Comparison of ENCODE assay signal across 10 cellular contexts in the genomic region with DNA sequence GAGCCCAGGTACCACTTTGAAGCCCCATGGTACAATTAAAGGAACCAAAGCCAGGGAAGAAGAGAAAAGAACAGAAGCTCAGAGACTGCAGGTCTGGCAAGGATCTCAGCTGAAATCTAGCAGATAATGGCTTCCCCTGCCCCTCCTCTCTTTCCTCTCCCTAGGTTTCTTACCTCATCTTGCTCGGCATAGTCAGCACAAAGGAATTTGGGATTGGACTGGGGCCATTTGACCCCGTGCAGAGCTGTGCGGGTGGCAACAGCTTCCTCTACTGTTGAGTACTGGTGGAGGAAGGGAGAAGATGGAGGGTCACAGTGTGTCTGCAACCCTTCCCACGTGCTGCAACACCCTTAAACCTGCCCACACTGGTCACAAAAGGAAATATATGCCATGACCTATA. TPM values are rescaled to one million over a fixed set of nuclear protein-coding genes. Genes with fewer than 3 reads are reported as not detected.
DNase-seq lines count a peak whose midpoint lies in the region; ATAC-seq and TF ChIP-seq lines count a peak whose summit lies in the region.
"Had no signal": no experiment of that assay in that cellular context is flagged by ENCODE, and none has a peak within 500 bp of the region (broad histone marks: within the 10 kb centered on the region; RNA-seq: fewer than 3 reads in every experiment).

No MANE protein-coding gene starts in this region.

- H3K27me3 Mint-ChIP-seq in osteocyte (ENCODE audit: unreplicated experiment), result no peaks in the 10 kb centered on the region

- peaks cover 37% of the 10 kb centered on the region for H3K36me3 Mint-ChIP-seq in osteocyte (ENCODE audit: unreplicated experiment)

- no peak for TF ChIP-seq POLR2A in Peyer's patch (IDR thresholded peaks at IDR 0.05)

- H3K4me3 ChIP-seq in AG10803 (ENCODE audit: low read length), result no peak overlapping the region
- no peak overlapping the region for H3K4me3 ChIP-seq in Peyer's patch
- H3K4me3 ChIP-seq in fibroblast of mammary gland (ENCODE audit: control insufficient read depth, low read depth, low read length), result no peak overlapping the region
- no peak overlapping the region for H3K4me3 ChIP-seq in WERI-Rb-1 (ENCODE audit: low read depth, low read length)

- H3K9me3 Mint-ChIP-seq in osteocyte (ENCODE audit: unreplicated experiment), result no peaks in the 10 kb centered on the region

- H3K4me1 ChIP-seq in Peyer's patch, result peaks cover 0 to 3% (median 2%) of the 10 kb centered on the region in 4 donors

- DNase-seq in AG10803 (ENCODE audit: low read depth) (peak; percentile 90), Peyer's patch (peak in 2 of 3 donors; percentile 36 to 66), fibroblast of mammary gland (ENCODE audit: low read depth) (peak; percentile 94), osteocyte (ENCODE audit: extremely low spot score, unreplicated experiment) (no peak), activated gamma-delta T cell treated with Interleukin-2 at 50 U/mL for 16 hours (no peak), WERI-Rb-1 (no peak), Ammon's horn (ENCODE audit: low spot score) (no peak)
- DNase-seq: DND-41, NCI-H69 had no signal

- no peaks in the 10 kb centered on the region for H3K9me3 ChIP-seq in Peyer's patch
- H3K9me3 ChIP-seq in WERI-Rb-1 (ENCODE audit: severe bottlenecking), result no peaks in the 10 kb centered on the region

- peaks cover 35% of the 10 kb centered on the region for H3K4me1 Mint-ChIP-seq in osteocyte (ENCODE audit: unreplicated experiment)

- H3K36me3 ChIP-seq in Peyer's patch (peaks cover 0 to 84% (median 10%) of the 10 kb centered on the region in 3 donors), WERI-Rb-1 (peaks cover 77% of the 10 kb centered on the region)

- H3K27me3 ChIP-seq in Peyer's patch (no peaks in the 10 kb centered on the region), WERI-Rb-1 (ENCODE audit: insufficient read depth, low read depth, severe bottlenecking) (no peaks in the 10 kb centered on the region)

- no peak for ATAC-seq in GM19467 (IDR thresholded peaks at IDR 0.05; ENCODE audit: unreplicated experiment)

- peak overlapping the region; percentile 70 for H3K27ac Mint-ChIP-seq in osteocyte (ENCODE audit: unreplicated experiment)

- peak overlapping the region; percentile 18 for H3K4me3 Mint-ChIP-seq in osteocyte (ENCODE audit: unreplicated experiment)

- TF ChIP-seq CTCF in AG10803 (conservative IDR thresholded peaks at IDR 0.05; ENCODE audit: low read length) (peak; percentile 16; the same call in 1 of the 2 replicates), Peyer's patch (IDR thresholded peaks at IDR 0.05) (no peak), fibroblast of mammary gland (conservative IDR thresholded peaks at IDR 0.05; ENCODE audit: control insufficient read depth, insufficient read depth, low read depth, low read length) (no peak), osteocyte (IDR thresholded peaks at IDR 0.05) (no peak), WERI-Rb-1 (IDR thresholded peaks at IDR 0.05; ENCODE audit: low read depth, low read length) (no peak)

- H3K27ac ChIP-seq in Peyer's patch (no peak overlapping the region), WERI-Rb-1 (no peak overlapping the region)

RNA-seq across cellular contexts. Expression of a gene that starts 4.7 kb away (rescaled TPM):
- total RNA-seq in Peyer's patch (10 to 100 TPM in 1 of 4 donors, 1 to 10 TPM in 3; 1.1 to 12.4 (median 5.5) TPM), osteocyte (13.3 and 13.7 TPM in 2 replicates)

RNA-seq across cellular contexts. Expression of a gene that starts 20.0 kb away (rescaled TPM):
- not detected for total RNA-seq in Peyer's patch
- not detected in 2 replicates for total RNA-seq in osteocyte

RNA-seq across cellular contexts. Expression of a gene that starts 27.3 kb away (rescaled TPM):
- 100 to 1,000 TPM in 1 of 4 donors, 10 to 100 TPM in 3; 49.6 to 116 (median 68.8) TPM for total RNA-seq in Peyer's patch
- total RNA-seq in osteocyte, result 144 and 147 TPM in 2 replicates

RNA-seq across cellular contexts. Expression of a gene that starts 32.9 kb away (rescaled TPM):
- total RNA-seq in Peyer's patch (100 to 1,000 TPM; 130 to 281 (median 238) TPM), osteocyte (219 and 241 TPM in 2 replicates)

RNA-seq across cellular contexts. Expression of a gene that starts 33.3 kb away (rescaled TPM):
- 10 to 100 TPM in 3 of 4 donors, 1 to 10 TPM in 1; 5.0 to 30.3 (median 18.8) TPM for total RNA-seq in Peyer's patch
- 51.8 and 61.3 TPM in 2 replicates for total RNA-seq in osteocyte

Comparison
In these comparisons a context has a peak if more than half of its experiments do, and no peak if none do; other contexts are left out.
1. DNase-seq: peak in AG10803 (single experiment), Peyer's patch (2 of 3) and fibroblast of mammary gland (single experiment); none in osteocyte (single experiment), activated gamma-delta T cell treated with Interleukin-2 at 50 U/mL for 16 hours (single experiment), WERI-Rb-1 (single experiment) and Ammon's horn (single experiment).